ENCODE assay signal across 9 cellular contexts in the genomic region with DNA sequence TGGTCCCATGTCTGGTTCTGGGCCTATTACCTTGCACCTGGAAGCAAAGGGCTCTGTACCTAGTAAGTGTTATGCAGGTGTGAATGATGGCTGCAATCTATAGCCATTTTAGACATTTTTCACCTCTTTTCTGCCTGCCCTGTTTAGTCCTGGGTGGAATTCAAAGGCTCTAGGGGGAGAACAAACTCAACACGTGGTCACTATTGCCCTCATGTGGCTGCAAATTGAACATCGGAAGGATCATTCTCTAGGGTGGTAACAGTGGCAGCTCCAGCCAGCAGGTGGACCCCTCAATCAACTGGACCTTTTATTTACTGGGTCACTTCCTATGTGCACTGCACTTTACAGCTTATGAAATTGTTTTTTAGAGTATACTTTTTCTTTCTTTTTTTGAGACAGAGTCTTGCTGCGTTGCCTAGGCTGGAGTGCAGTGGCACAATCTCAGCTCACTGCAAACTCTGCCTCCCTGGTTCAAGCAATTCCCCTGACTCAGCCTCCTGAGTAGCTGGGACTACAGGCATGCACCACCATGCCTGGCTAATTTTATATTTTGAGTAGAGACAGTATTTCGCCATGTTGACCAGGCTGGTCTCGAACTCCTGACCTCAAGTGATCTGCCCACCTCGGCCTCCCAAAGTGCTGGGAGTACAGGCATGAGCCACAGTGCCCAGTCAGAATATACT. TPM values are rescaled to one million over a fixed set of nuclear protein-coding genes. Genes with fewer than 3 reads are reported as not detected.
A peak's percentile ranks its signal among the peaks of the same experiment; 100 is the strongest.
DNase-seq lines count a peak whose midpoint lies in the region; ATAC-seq and TF ChIP-seq lines count a peak whose summit lies in the region.
"Not testable (repeated sequence)": the region's sequence is repeated elsewhere in the genome, so short reads cannot be mapped to it uniquely, and the experiment has no call there.
"Had no signal": no experiment of that assay in that cellular context is flagged by ENCODE, and none has a peak within 500 bp of the region (broad histone marks: within the 10 kb centered on the region; RNA-seq: fewer than 3 reads in every experiment).

No MANE protein-coding gene starts in this region.

- POLR2A ChIA-PET in RWPE1 (lab: Yijun Ruan, JAX; ENCODE audit: low non-redundant PET): not testable (repeated sequence)

- H3K4me3 ChIP-seq in epithelial cell of esophagus (ENCODE audit: low read length): not testable (repeated sequence)

- peak; percentile 57 to 68 for DNase-seq in AML-193 (lab: John Stamatoyannopoulos, UW)
- DNase-seq in GM19238 (ENCODE audit: insufficient read length, low spot score): peak; percentile 63
- peak; percentile 57 for DNase-seq in NCI-H1694 (lab: John Stamatoyannopoulos, UW)
- DNase-seq in RWPE1 (ENCODE audit: low spot score): peak; percentile 94
- peak; percentile 49 to 57 for DNase-seq in activated T-cell treated with anti-CD3 and anti-CD28 coated beads, Interleukin-2, amount 50 U/mL, for 48 hours
- peak; percentile 41 for DNase-seq in epithelial cell of esophagus (ENCODE audit: low read depth)
- DNase-seq in left lobe of liver (ENCODE audit: low spot score): peak; percentile 59
- peak; percentile 6 to 19 for DNase-seq in stimulated activated CD4-positive, alpha-beta T cell treated with anti-CD3 and anti-CD28 coated beads, Interleukin-15, amount 100 ng/mL, for 48 hours (ENCODE audit: low read depth in 2 of 2)

- TF ChIP-seq CTCF in RWPE1 (conservative IDR thresholded peaks at IDR 0.05; ENCODE audit: low read depth) (peak; percentile 83), epithelial cell of esophagus (IDR thresholded peaks at IDR 0.05; ENCODE audit: insufficient read depth, low read depth, low read length, missing control alignments) (peak; percentile 57)

- not testable (repeated sequence) for H3K27ac ChIP-seq in RWPE1

- ATAC-seq in left lobe of liver: peak; percentile 99

- CTCF ChIA-PET in RWPE1 (lab: Yijun Ruan, JAX): interaction anchor here (0.5 to 1.7 kb wide), 30 partner anchors 8 to 361 kb away, joined by 3 to 13 read pairs (median 3); a partner anchor contains a TSS

RNA-seq across cellular contexts. Expression of a gene that starts 16.6 kb away (rescaled TPM):
- not detected for total RNA-seq in left lobe of liver
- total RNA-seq: left colon had no signal

RNA-seq across cellular contexts. Expression of a gene that starts 42.3 kb away (rescaled TPM):
- total RNA-seq in left lobe of liver: not detected
- total RNA-seq: left colon had no signal

Comparison
In these comparisons a context has a peak if more than half of its experiments do, and no peak if none do; other contexts are left out.
1. DNase-seq: peak in every context shown above with its lines; median percentile 94 in RWPE1; 63 in GM19238; 62 in AML-193; 59 in left lobe of liver; 57 in NCI-H1694; 53 in activated T-cell treated with anti-CD3 and anti-CD28 coated beads, Interleukin-2, amount 50 U/mL, for 48 hours; 41 in epithelial cell of esophagus; 12 in stimulated activated CD4-positive, alpha-beta T cell treated with anti-CD3 and anti-CD28 coated beads, Interleukin-15, amount 100 ng/mL, for 48 hours.